In the genomic region with DNA sequence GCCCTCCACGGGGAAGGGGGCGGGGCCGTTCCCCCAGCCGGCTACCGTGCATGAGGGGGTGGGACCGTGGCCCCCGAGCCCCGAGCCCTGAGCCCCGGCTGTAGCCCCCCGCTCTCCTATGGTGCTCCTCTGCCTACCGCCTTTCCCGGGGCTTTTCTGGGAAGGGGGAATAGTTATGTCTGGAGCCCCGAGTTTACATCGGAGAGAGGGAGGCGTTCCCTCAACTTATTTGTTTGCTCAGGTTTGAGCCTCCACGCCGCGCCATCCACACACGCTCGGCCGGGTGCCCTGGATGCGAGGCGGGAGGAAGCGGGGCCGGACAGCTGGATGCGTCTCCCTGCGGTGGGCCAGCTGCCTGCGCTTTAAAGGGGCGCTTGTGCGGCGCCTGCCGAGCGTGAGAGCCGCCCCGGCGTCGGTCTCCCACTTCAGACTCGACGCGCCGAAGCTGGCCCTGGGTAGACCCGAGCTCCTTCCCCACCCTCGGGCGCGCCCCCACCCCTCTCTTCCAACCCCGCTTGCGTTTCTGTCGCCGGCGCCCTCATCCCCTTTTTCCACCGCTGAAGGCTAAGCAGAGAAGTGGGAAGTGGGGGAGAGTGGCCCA, we compare ENCODE assay signal across 12 cellular contexts. TPM values are rescaled to one million over a fixed set of nuclear protein-coding genes. Genes with fewer than 3 reads are reported as not detected.
DNase-seq lines count a peak whose midpoint lies in the region; ATAC-seq and TF ChIP-seq lines count a peak whose summit lies in the region.
"Had no signal": no experiment of that assay in that cellular context is flagged by ENCODE, and none has a peak within 500 bp of the region (broad histone marks: within the 10 kb centered on the region; RNA-seq: fewer than 3 reads in every experiment).

No MANE protein-coding gene starts in this region.

- no peaks in the 10 kb centered on the region for H3K79me2 ChIP-seq in osteoblast (ENCODE audit: insufficient read depth, low read length)

- H3K9me3 ChIP-seq in AG04450 (ENCODE audit: control insufficient read depth, insufficient read depth, low read length) = peaks cover 4% of the 10 kb centered on the region; the same call in 1 of the 2 replicates
- H3K9me3 ChIP-seq in left ventricle myocardium inferior (replicated peaks) = no peaks in the 10 kb centered on the region
- no peaks in the 10 kb centered on the region for H3K9me3 ChIP-seq in osteoblast (ENCODE audit: low read depth, low read length)

- TF ChIP-seq CTCF in AG04450 (IDR thresholded peaks at IDR 0.05; ENCODE audit: low read depth, low read length) (no peak), left ventricle myocardium inferior (IDR thresholded peaks at IDR 0.05; ENCODE audit: borderline replicate concordance) (no peak), osteoblast (IDR thresholded peaks at IDR 0.05; ENCODE audit: extremely low read depth, low read depth, low read length) (no peak)

- intact Hi-C loops in left ventricle myocardium inferior (cut with micrococcal nuclease) = no loop called here

- DNase-seq in AG04450 (ENCODE audit: low read depth, low spot score) (no peak), NCI-H748 treated with DMSO at 0.1 percent for 48 hours (lab: John Stamatoyannopoulos, UW) (peak; percentile 9), left ventricle myocardium inferior (no peak), osteoblast (ENCODE audit: insufficient read length, low spot score, missing footprints) (peak; percentile 90), NCI-H446 (lab: John Stamatoyannopoulos, UW) (no peak), NCI-H2171 (lab: John Stamatoyannopoulos, UW) (no peak), NCI-H524 (lab: John Stamatoyannopoulos, UW) (no peak)
- DNase-seq: CD8-positive, alpha-beta memory T cell; NCI-H2107; stimulated activated CD8-positive, alpha-beta memory T cell treated with anti-CD3 and anti-CD28 coated beads, Interleukin-4, amount 100 ng/mL, for 48 hours had no signal

- H3K36me3 ChIP-seq in left ventricle myocardium inferior = peaks cover 3% of the 10 kb centered on the region
- H3K36me3 ChIP-seq in osteoblast (ENCODE audit: insufficient read depth, low read length) = peaks cover 9% of the 10 kb centered on the region

- H2AFZ ChIP-seq in osteoblast (ENCODE audit: low read length) = no peak overlapping the region

- H3K27me3 ChIP-seq in AG04450 (ENCODE audit: control insufficient read depth, insufficient read depth, low read length) (peaks cover 26% of the 10 kb centered on the region), left ventricle myocardium inferior (ENCODE audit: low read depth) (peaks cover 32% of the 10 kb centered on the region), osteoblast (ENCODE audit: insufficient read depth, low read length) (peaks cover 34% of the 10 kb centered on the region)

- POLR2A ChIA-PET in AG04450 (lab: Yijun Ruan, JAX) = no interaction called here

- H4K20me1 ChIP-seq in osteoblast (ENCODE audit: insufficient read depth, low read length) = peaks cover 12% of the 10 kb centered on the region

- CTCF ChIA-PET in AG04450 (lab: Charles Lee) = interaction anchor here (0.9 to 3.8 kb wide), 3 partner anchors 10 to 107 kb away, joined by 4 to 21 read pairs (median 4); a partner anchor contains a TSS

- H3K4me2 ChIP-seq in osteoblast (ENCODE audit: insufficient read depth, low read length) = peak overlapping the region; percentile 63

- ATAC-seq in GM18502 (IDR thresholded peaks at IDR 0.05; ENCODE audit: poor library complexity, unreplicated experiment) = no peak
- ATAC-seq: HCT116 had no signal

- H3K4me3 ChIP-seq in AG04450 (ENCODE audit: low read depth, low read length) (peak overlapping the region; percentile 40), left ventricle myocardium inferior (peak overlapping the region; percentile 61), osteoblast (ENCODE audit: insufficient read depth, low read length) (peak overlapping the region; percentile 59)

- H3K27ac ChIP-seq in AG04450 (ENCODE audit: low read depth, low read length) = no peak overlapping the region
- H3K27ac ChIP-seq in left ventricle myocardium inferior (replicated peaks) = no peak overlapping the region
- no peak overlapping the region for H3K27ac ChIP-seq in osteoblast (ENCODE audit: low read depth, low read length)

- H3K4me1 ChIP-seq in left ventricle myocardium inferior (peaks cover 15% of the 10 kb centered on the region), osteoblast (ENCODE audit: insufficient read depth, low read length) (peaks cover 3% of the 10 kb centered on the region)

RNA-seq across cellular contexts. Expression of a gene that starts 0.4 kb away (rescaled TPM):
- not detected in 2 replicates for polyA plus RNA-seq in AG04450 (2011; rRNA removed)
- polyA minus RNA-seq in AG04450 (2011; rRNA and poly(A)+ RNA removed) = not detected in 2 replicates
- not detected for total RNA-seq in left ventricle myocardium inferior
- not detected in 2 replicates for total RNA-seq in osteoblast
- total RNA-seq: CD8-positive, alpha-beta memory T cell had no signal
- polyA plus RNA-seq: CD8-positive, alpha-beta memory T cell had no signal

RNA-seq across cellular contexts. Expression of a gene that starts 9.6 kb away (rescaled TPM):
- polyA plus RNA-seq in AG04450 (2011; rRNA removed) = 15.5 and 17.5 TPM in 2 replicates
- 9.8 and 15.9 TPM in 2 replicates for polyA minus RNA-seq in AG04450 (2011; rRNA and poly(A)+ RNA removed)
- total RNA-seq in left ventricle myocardium inferior (51.7 TPM), osteoblast (23.9 and 26.5 TPM in 2 replicates)

RNA-seq across cellular contexts. Expression of a gene that starts 39.1 kb away (rescaled TPM):
- 0.11 and 0.17 TPM in 2 replicates for polyA plus RNA-seq in AG04450 (2011; rRNA removed)
- 0.48 TPM in 1 of 2 replicates, not detected in the other for polyA minus RNA-seq in AG04450 (2011; rRNA and poly(A)+ RNA removed)
- total RNA-seq in left ventricle myocardium inferior (0.82 TPM), osteoblast (0.36 and 0.88 TPM in 2 replicates)
- polyA plus RNA-seq: CD8-positive, alpha-beta memory T cell had no signal

RNA-seq across cellular contexts. Expression of a gene that starts 43.1 kb away (rescaled TPM):
- 42.5 and 52.1 TPM in 2 replicates for polyA plus RNA-seq in AG04450 (2011; rRNA removed)
- 54.1 and 55.0 TPM in 2 replicates for polyA minus RNA-seq in AG04450 (2011; rRNA and poly(A)+ RNA removed)
- total RNA-seq in left ventricle myocardium inferior = 18.2 TPM
- 60.1 and 63.0 TPM in 2 replicates for total RNA-seq in osteoblast

Comparison
In these comparisons a context has a peak if more than half of its experiments do, and no peak if none do; other contexts are left out.
1. DNase-seq: peak in NCI-H748 treated with DMSO at 0.1 percent for 48 hours (single experiment) and osteoblast (single experiment); none in AG04450 (single experiment), left ventricle myocardium inferior (single experiment), NCI-H446 (0 of 2), NCI-H2171 (single experiment) and NCI-H524 (0 of 2).
2. Peak in every context shown above with its lines, with median percentiles within 50 percentile points of each other: H3K4me3 ChIP-seq.